In genomic region chr14:58353516-58354299, GRCh38 we compare ENCODE assay signal across 14 cellular contexts. TPM values are rescaled to one million over a fixed set of nuclear protein-coding genes. Genes with fewer than 3 reads are reported as not detected.
A peak's percentile ranks its signal among the peaks of the same experiment; 100 is the strongest.
DNase-seq lines count a peak whose midpoint lies in the region; ATAC-seq, FAIRE-seq and TF ChIP-seq lines count a peak whose summit lies in the region.
"Had no signal": no experiment of that assay in that cellular context is flagged by ENCODE, and none has a peak within 500 bp of the region (broad histone marks: within the 10 kb centered on the region; RNA-seq: fewer than 3 reads in every experiment).

No MANE protein-coding gene starts in this region.

- H3K9me3 ChIP-seq in astrocyte (ENCODE audit: insufficient read depth, low read depth, low read length) (no peaks in the 10 kb centered on the region), muscle layer of colon (ENCODE audit: low read length) (no peaks in the 10 kb centered on the region)

- H3K36me3 ChIP-seq in ACC112 (ENCODE audit: insufficient read depth, low read length) (peaks cover 11% of the 10 kb centered on the region), astrocyte (ENCODE audit: insufficient read depth, low read length) (peaks cover 11% of the 10 kb centered on the region), muscle layer of colon (ENCODE audit: insufficient read depth, low read length) (peaks cover 16% of the 10 kb centered on the region)

- peak overlapping the region; percentile 9; the same call in 1 of the 2 replicates for H3K27ac ChIP-seq in ACC112 (ENCODE audit: low read depth, low read length)
- no peak overlapping the region for H3K27ac ChIP-seq in astrocyte (ENCODE audit: low read depth, low read length)
- H3K27ac ChIP-seq in muscle layer of colon (ENCODE audit: low read depth, low read length): peak overlapping the region; percentile 27

- H3K79me2 ChIP-seq in ACC112 (ENCODE audit: control insufficient read depth, insufficient read depth, low read length, unreplicated experiment) (no peaks in the 10 kb centered on the region), astrocyte (ENCODE audit: insufficient read depth, low read length) (no peaks in the 10 kb centered on the region)

- H3K4me3 Mint-ChIP-seq in astrocyte (ENCODE audit: unreplicated experiment): no peak overlapping the region

- H3K27me3 Mint-ChIP-seq in astrocyte (ENCODE audit: low read depth, unreplicated experiment): no peaks in the 10 kb centered on the region

- H3K36me3 Mint-ChIP-seq in astrocyte (ENCODE audit: low read depth, unreplicated experiment): peaks cover 5% of the 10 kb centered on the region

- DNase-seq in astrocyte (ENCODE audit: low read depth) (no peak), H4 (ENCODE audit: low spot score) (no peak), NCI-H1694 treated with DMSO at 0.1 percent for 48 hours (lab: John Stamatoyannopoulos, UW) (no peak), globus pallidus (ENCODE audit: low spot score) (no peak), dedifferentiated amniotic fluid mesenchymal stem cell (ENCODE audit: extremely low spot score) (no peak)
- DNase-seq: foreskin fibroblast; NCI-H1417; nucleus accumbens; stimulated activated CD8-positive, alpha-beta memory T cell treated with anti-CD3 and anti-CD28 coated beads, Interleukin-4, amount 100 ng/mL, for 48 hours had no signal

- H3K27ac Mint-ChIP-seq in astrocyte (ENCODE audit: unreplicated experiment): no peak overlapping the region

- no peak for TF ChIP-seq CTCF in astrocyte (IDR thresholded peaks at IDR 0.05; ENCODE audit: insufficient read depth, low read depth, low read length)

- no peaks in the 10 kb centered on the region for H4K20me1 ChIP-seq in astrocyte (ENCODE audit: insufficient read depth, low read length)

- H3K4me3 ChIP-seq in ACC112 (ENCODE audit: low read depth, low read length) (peak overlapping the region; percentile 75), astrocyte (ENCODE audit: insufficient read depth, low read depth, low read length) (no peak overlapping the region), muscle layer of colon (ENCODE audit: low read depth in 1 of 2, low read length in 2 of 2) (peak overlapping the region in 1 of 2 donors; percentile 38)

- ATAC-seq in HG02610 (IDR thresholded peaks at IDR 0.05; ENCODE audit: unreplicated experiment): peak; percentile 49

- H2AFZ ChIP-seq in ACC112 (ENCODE audit: low read length, unreplicated experiment) (peak overlapping the region; percentile 90), astrocyte (ENCODE audit: low read depth, low read length) (no peak overlapping the region)

- no peak overlapping the region for H3K9ac ChIP-seq in astrocyte (ENCODE audit: low read length)
- no peak overlapping the region for H3K9ac ChIP-seq in muscle layer of colon (ENCODE audit: low read length)

- no peaks in the 10 kb centered on the region for H3K9me3 Mint-ChIP-seq in astrocyte (ENCODE audit: unreplicated experiment)

- FAIRE-seq in astrocyte (lab: Jason Lieb, UNC): peak; percentile 13
- FAIRE-seq: RCC 7860 had no signal

- peaks cover 6% of the 10 kb centered on the region for H3K4me1 ChIP-seq in ACC112 (ENCODE audit: control insufficient read depth, insufficient read depth, low read length, unreplicated experiment)
- H3K4me1 ChIP-seq in astrocyte (ENCODE audit: insufficient read depth, low read length): no peaks in the 10 kb centered on the region
- peaks cover 19% of the 10 kb centered on the region for H3K4me1 ChIP-seq in muscle layer of colon (ENCODE audit: insufficient read depth, low read length)

- H3K4me2 ChIP-seq in astrocyte (ENCODE audit: low read length): no peak overlapping the region

- H3K27me3 ChIP-seq in ACC112 (ENCODE audit: insufficient read depth, low read length): no peaks in the 10 kb centered on the region
- H3K27me3 ChIP-seq in astrocyte (ENCODE audit: insufficient read depth, low read length): no peaks in the 10 kb centered on the region
- no peaks in the 10 kb centered on the region for H3K27me3 ChIP-seq in muscle layer of colon (ENCODE audit: control insufficient read depth in 1 of 2, insufficient read depth in 2 of 2, low read length in 2 of 2)

- no peaks in the 10 kb centered on the region for H3K4me1 Mint-ChIP-seq in astrocyte (ENCODE audit: low read depth, unreplicated experiment)

RNA-seq across cellular contexts. Expression of gene TOMM20L, which starts 42.0 kb away (rescaled TPM):
- not detected in 2 replicates for total RNA-seq in astrocyte
- not detected in 2 replicates for total RNA-seq in H4 (2014; rRNA removed; shearing (Covaris generic))
- total RNA-seq: G401 had no signal

RNA-seq across cellular contexts. Expression of gene ARID4A, which starts 55.4 kb away (rescaled TPM):
- 24.5 and 26.6 TPM in 2 replicates for total RNA-seq in astrocyte
- 2.3 and 3.9 TPM in 2 replicates for total RNA-seq in H4 (2014; rRNA removed; shearing (Covaris generic))
